In the genomic region with DNA sequence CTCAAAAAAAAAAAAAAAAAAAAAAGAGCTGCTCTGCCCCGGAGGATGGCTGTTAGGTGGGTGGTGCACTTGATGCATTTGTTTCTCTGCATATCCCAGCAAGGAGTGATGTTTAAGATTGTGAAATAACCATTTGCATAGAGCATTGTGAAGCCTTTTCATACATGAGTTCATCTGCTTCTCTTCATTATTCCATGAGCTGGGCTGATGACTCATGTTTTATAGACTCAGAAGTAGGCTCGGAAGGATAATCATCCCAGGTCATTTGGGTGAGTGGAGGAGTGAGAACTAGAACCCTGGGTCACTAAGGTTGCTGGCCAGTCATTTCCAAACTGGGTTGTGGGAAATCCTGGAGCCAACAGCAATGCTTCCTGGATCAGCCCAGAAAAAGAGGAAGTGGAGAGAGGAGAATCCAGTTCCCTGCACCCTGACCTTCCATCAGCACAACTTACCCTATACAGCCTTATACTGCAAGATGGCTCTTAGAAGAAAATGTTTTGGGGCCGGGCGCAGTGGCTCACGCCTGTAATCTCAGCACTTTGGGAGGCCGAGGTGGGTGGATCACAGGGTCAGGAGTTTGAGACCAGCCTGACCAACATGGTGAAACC, we compare ENCODE assay signal across 1 cellular context.
TF ChIP-seq lines count a peak whose summit lies in the region.

No MANE protein-coding gene starts in this region.

TF ChIP-seq in GM23338, 12 proteins besides CTCF, POLR2A, EP300 and RAD21 (continued from another document):
- TF ChIP-seq, protein P1, sequence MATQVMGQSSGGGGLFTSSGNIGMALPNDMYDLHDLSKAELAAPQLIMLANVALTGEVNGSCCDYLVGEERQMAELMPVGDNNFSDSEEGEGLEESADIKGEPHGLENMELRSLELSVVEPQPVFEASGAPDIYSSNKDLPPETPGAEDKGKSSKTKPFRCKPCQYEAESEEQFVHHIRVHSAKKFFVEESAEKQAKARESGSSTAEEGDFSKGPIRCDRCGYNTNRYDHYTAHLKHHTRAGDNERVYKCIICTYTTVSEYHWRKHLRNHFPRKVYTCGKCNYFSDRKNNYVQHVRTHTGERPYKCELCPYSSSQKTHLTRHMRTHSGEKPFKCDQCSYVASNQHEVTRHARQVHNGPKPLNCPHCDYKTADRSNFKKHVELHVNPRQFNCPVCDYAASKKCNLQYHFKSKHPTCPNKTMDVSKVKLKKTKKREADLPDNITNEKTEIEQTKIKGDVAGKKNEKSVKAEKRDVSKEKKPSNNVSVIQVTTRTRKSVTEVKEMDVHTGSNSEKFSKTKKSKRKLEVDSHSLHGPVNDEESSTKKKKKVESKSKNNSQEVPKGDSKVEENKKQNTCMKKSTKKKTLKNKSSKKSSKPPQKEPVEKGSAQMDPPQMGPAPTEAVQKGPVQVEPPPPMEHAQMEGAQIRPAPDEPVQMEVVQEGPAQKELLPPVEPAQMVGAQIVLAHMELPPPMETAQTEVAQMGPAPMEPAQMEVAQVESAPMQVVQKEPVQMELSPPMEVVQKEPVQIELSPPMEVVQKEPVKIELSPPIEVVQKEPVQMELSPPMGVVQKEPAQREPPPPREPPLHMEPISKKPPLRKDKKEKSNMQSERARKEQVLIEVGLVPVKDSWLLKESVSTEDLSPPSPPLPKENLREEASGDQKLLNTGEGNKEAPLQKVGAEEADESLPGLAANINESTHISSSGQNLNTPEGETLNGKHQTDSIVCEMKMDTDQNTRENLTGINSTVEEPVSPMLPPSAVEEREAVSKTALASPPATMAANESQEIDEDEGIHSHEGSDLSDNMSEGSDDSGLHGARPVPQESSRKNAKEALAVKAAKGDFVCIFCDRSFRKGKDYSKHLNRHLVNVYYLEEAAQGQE (IDR thresholded peaks at IDR 0.05; ENCODE audit: unreplicated experiment), result no peak
- no peak for TF ChIP-seq ZNF331 (CRISPR knock-in tag; IDR thresholded peaks at IDR 0.05; ENCODE audit: low read depth)
- no peak for TF ChIP-seq STAT1 (IDR thresholded peaks at IDR 0.05; ENCODE audit: unreplicated experiment)
- TF ChIP-seq, protein P2, sequence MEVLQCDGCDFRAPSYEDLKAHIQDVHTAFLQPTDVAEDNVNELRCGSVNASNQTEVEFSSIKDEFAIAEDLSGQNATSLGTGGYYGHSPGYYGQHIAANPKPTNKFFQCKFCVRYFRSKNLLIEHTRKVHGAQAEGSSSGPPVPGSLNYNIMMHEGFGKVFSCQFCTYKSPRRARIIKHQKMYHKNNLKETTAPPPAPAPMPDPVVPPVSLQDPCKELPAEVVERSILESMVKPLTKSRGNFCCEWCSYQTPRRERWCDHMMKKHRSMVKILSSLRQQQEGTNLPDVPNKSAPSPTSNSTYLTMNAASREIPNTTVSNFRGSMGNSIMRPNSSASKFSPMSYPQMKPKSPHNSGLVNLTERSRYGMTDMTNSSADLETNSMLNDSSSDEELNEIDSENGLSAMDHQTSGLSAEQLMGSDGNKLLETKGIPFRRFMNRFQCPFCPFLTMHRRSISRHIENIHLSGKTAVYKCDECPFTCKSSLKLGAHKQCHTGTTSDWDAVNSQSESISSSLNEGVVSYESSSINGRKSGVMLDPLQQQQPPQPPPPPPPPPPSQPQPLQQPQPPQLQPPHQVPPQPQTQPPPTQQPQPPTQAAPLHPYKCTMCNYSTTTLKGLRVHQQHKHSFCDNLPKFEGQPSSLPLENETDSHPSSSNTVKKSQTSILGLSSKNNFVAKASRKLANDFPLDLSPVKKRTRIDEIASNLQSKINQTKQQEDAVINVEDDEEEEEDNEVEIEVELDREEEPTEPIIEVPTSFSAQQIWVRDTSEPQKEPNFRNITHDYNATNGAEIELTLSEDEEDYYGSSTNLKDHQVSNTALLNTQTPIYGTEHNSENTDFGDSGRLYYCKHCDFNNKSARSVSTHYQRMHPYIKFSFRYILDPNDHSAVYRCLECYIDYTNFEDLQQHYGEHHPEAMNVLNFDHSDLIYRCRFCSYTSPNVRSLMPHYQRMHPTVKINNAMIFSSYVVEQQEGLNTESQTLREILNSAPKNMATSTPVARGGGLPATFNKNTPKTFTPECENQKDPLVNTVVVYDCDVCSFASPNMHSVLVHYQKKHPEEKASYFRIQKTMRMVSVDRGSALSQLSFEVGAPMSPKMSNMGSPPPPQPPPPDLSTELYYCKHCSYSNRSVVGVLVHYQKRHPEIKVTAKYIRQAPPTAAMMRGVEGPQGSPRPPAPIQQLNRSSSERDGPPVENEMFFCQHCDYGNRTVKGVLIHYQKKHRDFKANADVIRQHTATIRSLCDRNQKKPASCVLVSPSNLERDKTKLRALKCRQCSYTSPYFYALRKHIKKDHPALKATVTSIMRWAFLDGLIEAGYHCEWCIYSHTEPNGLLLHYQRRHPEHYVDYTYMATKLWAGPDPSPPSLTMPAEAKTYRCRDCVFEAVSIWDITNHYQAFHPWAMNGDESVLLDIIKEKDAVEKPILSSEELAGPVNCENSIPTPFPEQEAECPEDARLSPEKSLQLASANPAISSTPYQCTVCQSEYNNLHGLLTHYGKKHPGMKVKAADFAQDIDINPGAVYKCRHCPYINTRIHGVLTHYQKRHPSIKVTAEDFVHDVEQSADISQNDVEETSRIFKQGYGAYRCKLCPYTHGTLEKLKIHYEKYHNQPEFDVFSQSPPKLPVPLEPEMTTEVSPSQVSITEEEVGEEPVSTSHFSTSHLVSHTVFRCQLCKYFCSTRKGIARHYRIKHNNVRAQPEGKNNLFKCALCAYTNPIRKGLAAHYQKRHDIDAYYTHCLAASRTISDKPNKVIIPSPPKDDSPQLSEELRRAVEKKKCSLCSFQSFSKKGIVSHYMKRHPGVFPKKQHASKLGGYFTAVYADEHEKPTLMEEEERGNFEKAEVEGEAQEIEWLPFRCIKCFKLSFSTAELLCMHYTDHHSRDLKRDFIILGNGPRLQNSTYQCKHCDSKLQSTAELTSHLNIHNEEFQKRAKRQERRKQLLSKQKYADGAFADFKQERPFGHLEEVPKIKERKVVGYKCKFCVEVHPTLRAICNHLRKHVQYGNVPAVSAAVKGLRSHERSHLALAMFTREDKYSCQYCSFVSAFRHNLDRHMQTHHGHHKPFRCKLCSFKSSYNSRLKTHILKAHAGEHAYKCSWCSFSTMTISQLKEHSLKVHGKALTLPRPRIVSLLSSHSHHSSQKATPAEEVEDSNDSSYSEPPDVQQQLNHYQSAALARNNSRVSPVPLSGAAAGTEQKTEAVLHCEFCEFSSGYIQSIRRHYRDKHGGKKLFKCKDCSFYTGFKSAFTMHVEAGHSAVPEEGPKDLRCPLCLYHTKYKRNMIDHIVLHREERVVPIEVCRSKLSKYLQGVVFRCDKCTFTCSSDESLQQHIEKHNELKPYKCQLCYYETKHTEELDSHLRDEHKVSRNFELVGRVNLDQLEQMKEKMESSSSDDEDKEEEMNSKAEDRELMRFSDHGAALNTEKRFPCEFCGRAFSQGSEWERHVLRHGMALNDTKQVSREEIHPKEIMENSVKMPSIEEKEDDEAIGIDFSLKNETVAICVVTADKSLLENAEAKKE (CRISPR knock-in tag; IDR thresholded peaks at IDR 0.05), result no peak
- TF ChIP-seq NANOG (IDR thresholded peaks at IDR 0.05; ENCODE audit: borderline replicate concordance), result no peak
- TF ChIP-seq, protein P3, sequence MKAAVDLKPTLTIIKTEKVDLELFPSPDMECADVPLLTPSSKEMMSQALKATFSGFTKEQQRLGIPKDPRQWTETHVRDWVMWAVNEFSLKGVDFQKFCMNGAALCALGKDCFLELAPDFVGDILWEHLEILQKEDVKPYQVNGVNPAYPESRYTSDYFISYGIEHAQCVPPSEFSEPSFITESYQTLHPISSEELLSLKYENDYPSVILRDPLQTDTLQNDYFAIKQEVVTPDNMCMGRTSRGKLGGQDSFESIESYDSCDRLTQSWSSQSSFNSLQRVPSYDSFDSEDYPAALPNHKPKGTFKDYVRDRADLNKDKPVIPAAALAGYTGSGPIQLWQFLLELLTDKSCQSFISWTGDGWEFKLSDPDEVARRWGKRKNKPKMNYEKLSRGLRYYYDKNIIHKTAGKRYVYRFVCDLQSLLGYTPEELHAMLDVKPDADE (IDR thresholded peaks at IDR 0.05), result no peak
- no peak for TF ChIP-seq ZNF114 (CRISPR knock-in tag; IDR thresholded peaks at IDR 0.05)
